18 cellular contexts compared by ENCODE assay signal in the genomic region with DNA sequence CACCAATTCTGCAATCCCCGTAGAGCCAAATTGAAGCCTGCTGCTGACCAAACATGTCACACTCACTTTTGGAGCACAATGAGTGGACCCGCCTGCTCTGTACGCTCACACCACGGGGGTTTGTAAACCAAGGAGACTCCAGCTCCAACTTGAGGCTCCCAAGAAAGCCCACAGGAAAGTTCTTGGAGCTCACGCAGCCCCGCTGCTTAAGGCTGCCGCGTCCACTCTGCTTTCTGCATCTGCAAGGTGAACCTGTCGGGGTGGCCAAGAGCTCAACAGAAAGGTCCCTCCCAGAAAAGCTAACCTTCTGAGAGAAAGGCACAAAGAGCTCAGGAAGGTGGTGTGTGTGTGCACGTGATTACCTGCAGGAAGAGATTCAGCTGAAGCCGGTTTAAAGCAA.
"Had no signal": no experiment of that assay in that cellular context is flagged by ENCODE, and none has a peak within 500 bp of the region (broad histone marks: within the 10 kb centered on the region; RNA-seq: fewer than 3 reads in every experiment).

No MANE protein-coding gene starts in this region.

- H3K36me3 ChIP-seq: cardiac muscle cell, lower lobe of right lung, right atrium auricular region, tibial artery, upper lobe of right lung had no signal

- ATAC-seq: esophagus mucosa, heart left ventricle, lower lobe of right lung, upper lobe of right lung had no signal

- H3K4me3 Mint-ChIP-seq: memory B cell, nephron progenitor cell had no signal

- H3K27me3 ChIP-seq: cardiac muscle cell, right atrium auricular region, upper lobe of right lung had no signal

- H3K9me3 ChIP-seq: heart left ventricle, left ventricle myocardium inferior, lower lobe of right lung, right atrium auricular region, tibial artery, upper lobe of right lung had no signal

- H3K4me1 ChIP-seq: heart left ventricle, left ventricle myocardium inferior, lower lobe of right lung, right atrium auricular region, tibial artery, upper lobe of right lung had no signal

- H3K4me3 ChIP-seq: cardiac muscle cell, coronary artery, heart left ventricle, left ventricle myocardium inferior, lower lobe of right lung, right atrium auricular region, tibial artery, upper lobe of right lung had no signal

- H3K27ac Mint-ChIP-seq: memory B cell, nephron progenitor cell had no signal

- H3K27ac ChIP-seq: cardiac muscle cell, coronary artery, heart left ventricle, left ventricle myocardium inferior, lower lobe of right lung, right atrium auricular region, tibial artery, upper lobe of right lung had no signal

- H3K9me3 Mint-ChIP-seq: memory B cell, nephron progenitor cell had no signal

- DNase-seq: effector CD8-positive, alpha-beta T cell; heart left ventricle; hippocampal formation; kidney glomerular epithelial cell; left ventricle myocardium inferior; lower lobe of right lung; midbrain; nephron progenitor cell; small intestine; stimulated activated CD4-positive, alpha-beta T cell treated with anti-CD3 and anti-CD28 coated beads, Interleukin-12 subunit alpha, Interleukin-12 subunit beta, amount 100 ng/mL, for 4 hours; stimulated activated naive CD4-positive, alpha-beta T cell; upper lobe of right lung had no signal

- H3K36me3 Mint-ChIP-seq: memory B cell had no signal
